In the genomic region with DNA sequence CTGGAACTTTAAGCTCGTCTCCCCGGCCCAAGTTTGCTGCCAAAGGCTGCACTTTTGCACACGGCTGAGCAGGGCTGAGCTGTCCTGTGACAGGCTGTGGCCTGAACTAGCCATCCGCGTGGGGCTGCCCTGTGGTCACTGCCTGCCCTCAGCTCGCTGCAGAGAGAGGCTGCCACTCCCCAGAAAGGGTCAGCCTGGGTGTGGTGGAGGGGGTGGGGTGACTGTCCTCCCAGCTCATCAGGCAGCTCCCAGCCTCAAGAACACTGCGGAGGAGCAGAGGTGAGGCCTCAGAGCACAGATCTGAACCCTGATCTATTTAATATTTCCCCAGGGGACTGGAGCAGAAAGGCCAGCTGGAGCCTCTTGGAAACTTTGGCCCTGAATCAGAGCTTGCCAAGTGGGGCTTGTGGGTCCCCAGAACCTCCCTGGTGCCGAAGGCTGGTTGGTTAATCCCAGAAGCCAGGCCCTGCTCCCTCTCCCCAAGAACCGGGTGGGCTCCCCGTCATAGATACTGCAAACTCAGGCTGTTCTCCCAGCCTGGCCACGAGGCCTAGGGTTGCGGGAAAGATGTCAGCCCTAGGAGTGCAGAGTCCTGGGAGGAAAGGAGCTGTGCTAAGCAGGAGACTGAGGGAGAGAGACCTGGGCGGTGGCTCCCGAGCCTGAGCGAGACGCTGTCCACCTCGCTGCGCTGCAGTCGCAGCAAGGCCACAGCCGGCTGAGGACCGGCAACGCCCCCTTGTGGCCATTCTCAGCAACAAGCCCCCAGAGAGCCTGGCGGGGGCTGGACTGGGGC, we compare ENCODE assay signal across 8 cellular contexts.
DNase-seq lines count a peak whose midpoint lies in the region; ATAC-seq and TF ChIP-seq lines count a peak whose summit lies in the region.

No MANE protein-coding gene starts in this region.

- no peaks in the 10 kb centered on the region for H3K9me3 ChIP-seq in colonic mucosa

- H3K4me1 ChIP-seq in colonic mucosa, result peaks cover 5% of the 10 kb centered on the region

- no peaks in the 10 kb centered on the region for H3K27me3 ChIP-seq in colonic mucosa

- H3K9ac ChIP-seq in colonic mucosa (ENCODE audit: low read depth in 2 of 2, low read length in 2 of 2), result peak overlapping the region in 1 of 2 donors; percentile 51

- DNase-seq in COR-L47 (lab: John Stamatoyannopoulos, UW) (peak; percentile 83), NCI-H446 treated with DMSO at 0.1 percent for 48 hours (lab: John Stamatoyannopoulos, UW) (peak; percentile 56), colonic mucosa (peak; percentile 85), left lobe of liver (ENCODE audit: low spot score) (peak; percentile 70)
- DNase-seq in activated CD4-positive, alpha-beta T cell treated with anti-CD3 and anti-CD28 coated beads for 4 hours, result peak; percentile 49 to 50
- peak; percentile 70 to 80 for DNase-seq in stimulated activated CD4-positive, alpha-beta T cell treated with anti-CD3 and anti-CD28 coated beads, Interleukin-2, amount 100 ng/mL, for 24 hours

- no peak overlapping the region for H3K4me3 ChIP-seq in colonic mucosa

- ATAC-seq in HG02759 (IDR thresholded peaks at IDR 0.05; ENCODE audit: unreplicated experiment) (peak; percentile 67), left lobe of liver (peak; percentile 99), GM21360 (IDR thresholded peaks at IDR 0.05; ENCODE audit: unreplicated experiment) (no peak)

- H3K27ac ChIP-seq in colonic mucosa, result peak overlapping the region; percentile 53

- peak; percentile 97 for TF ChIP-seq CTCF in colonic mucosa (IDR thresholded peaks at IDR 0.05)

- H3K36me3 ChIP-seq in colonic mucosa, result no peaks in the 10 kb centered on the region

- intact Hi-C loops in colonic mucosa (cut with DNase I), result loop anchor here (1.0 kb wide), 1 partner anchor 145 kb away; no protein-coding TSS in a partner anchor
